ENCODE assay signal across 10 cellular contexts in genomic region chr12:12441051-12441807, GRCh38.
DNase-seq lines count a peak whose midpoint lies in the region; ATAC-seq and TF ChIP-seq lines count a peak whose summit lies in the region.
"Had no signal": no experiment of that assay in that cellular context is flagged by ENCODE, and none has a peak within 500 bp of the region (broad histone marks: within the 10 kb centered on the region; RNA-seq: fewer than 3 reads in every experiment).

No MANE protein-coding gene starts in this region.

- TF ChIP-seq POLR2A in Peyer's patch (IDR thresholded peaks at IDR 0.05) (no peak), upper lobe of left lung (IDR thresholded peaks at IDR 0.05) (no peak)

- H3K27me3 ChIP-seq in Peyer's patch (no peaks in the 10 kb centered on the region), upper lobe of left lung (no peaks in the 10 kb centered on the region)

- in situ Hi-C loops in GM13977 (cut with MboI; ENCODE audit: low pct_unique_long_range_greater_than_20kb, low sequenced_read_pairs, unreplicated experiment): no loop called here

- no peak overlapping the region for H3K4me3 ChIP-seq in Peyer's patch
- no peak overlapping the region for H3K4me3 ChIP-seq in upper lobe of left lung

- ATAC-seq in left lobe of liver: peak; percentile 65
- no peak for ATAC-seq in upper lobe of left lung (ENCODE audit: low FRiP score in 2 of 2)
- ATAC-seq in GM21717 (IDR thresholded peaks at IDR 0.05; ENCODE audit: unreplicated experiment): no peak

- H3K27ac ChIP-seq in Peyer's patch: peak overlapping the region; percentile 60 to 72 (median 65)
- peak overlapping the region; percentile 48 to 69 (median 61) for H3K27ac ChIP-seq in upper lobe of left lung

- H3K36me3 Mint-ChIP-seq in activated naive CD4-positive, alpha-beta T cell treated with anti-CD3 and anti-CD28 coated beads, Interleukin-2, amount 50 U/mL, for 24 hours: peaks cover 14% of the 10 kb centered on the region

- peaks cover 53% of the 10 kb centered on the region for H3K4me1 Mint-ChIP-seq in activated naive CD4-positive, alpha-beta T cell treated with anti-CD3 and anti-CD28 coated beads, Interleukin-2, amount 50 U/mL, for 24 hours

- no peaks in the 10 kb centered on the region for H3K27me3 Mint-ChIP-seq in activated naive CD4-positive, alpha-beta T cell treated with anti-CD3 and anti-CD28 coated beads, Interleukin-2, amount 50 U/mL, for 24 hours
- H3K27me3 Mint-ChIP-seq: brain, naive B cell had no signal

- H3K27ac Mint-ChIP-seq in activated naive CD4-positive, alpha-beta T cell treated with anti-CD3 and anti-CD28 coated beads, Interleukin-2, amount 50 U/mL, for 24 hours: peak overlapping the region; percentile 98

- no peaks in the 10 kb centered on the region for H3K36me3 ChIP-seq in Peyer's patch
- H3K36me3 ChIP-seq in upper lobe of left lung: no peaks in the 10 kb centered on the region

- peak overlapping the region; percentile 65 for H3K4me3 Mint-ChIP-seq in activated naive CD4-positive, alpha-beta T cell treated with anti-CD3 and anti-CD28 coated beads, Interleukin-2, amount 50 U/mL, for 24 hours
- H3K4me3 Mint-ChIP-seq: brain had no signal

- no peaks in the 10 kb centered on the region for H3K9me3 Mint-ChIP-seq in activated naive CD4-positive, alpha-beta T cell treated with anti-CD3 and anti-CD28 coated beads, Interleukin-2, amount 50 U/mL, for 24 hours

- 90 to 97% methylated on average over 5 of the region's 5 CpGs for WGBS in upper lobe of left lung, 2 donors

- TF ChIP-seq CTCF in Peyer's patch (IDR thresholded peaks at IDR 0.05) (peak in 1 of 6 experiments; percentile 8), upper lobe of left lung (IDR thresholded peaks at IDR 0.05) (no peak), GM13977 (IDR thresholded peaks at IDR 0.05; ENCODE audit: extremely low read depth, insufficient read depth, missing control alignments) (no peak)

- no peak for DNase-seq in activated naive CD4-positive, alpha-beta T cell treated with Interleukin-2 at 50 U/mL for 16 hours
- no peak for DNase-seq in Peyer's patch
- peak; percentile 65 for DNase-seq in left lobe of liver (ENCODE audit: low spot score)
- no peak for DNase-seq in upper lobe of left lung
- DNase-seq in glomerular visceral epithelial cell (ENCODE audit: extremely low spot score): no peak
- DNase-seq in GM13977 (ENCODE audit: low spot score): no peak
- DNase-seq: naive B cell had no signal

- H3K9me3 ChIP-seq in Peyer's patch (no peaks in the 10 kb centered on the region), upper lobe of left lung (no peaks in the 10 kb centered on the region)

- H3K4me1 ChIP-seq in Peyer's patch: peaks cover 0 to 25% (median 3%) of the 10 kb centered on the region in 4 donors
- H3K4me1 ChIP-seq in upper lobe of left lung: peaks cover 4 to 39% (median 25%) of the 10 kb centered on the region in 4 donors

- no peak for TF ChIP-seq EP300 in upper lobe of left lung (IDR thresholded peaks at IDR 0.05)
